1 cellular context compared by ENCODE assay signal in genomic region chr20:58892126-58892931, GRCh38.
TF ChIP-seq lines count a peak whose summit lies in the region.

No MANE protein-coding gene starts in this region.

TF ChIP-seq in GM23338, 12 proteins besides CTCF, POLR2A, EP300 and RAD21 (continued from another document):
- TF ChIP-seq ZNF462 (CRISPR knock-in tag; IDR thresholded peaks at IDR 0.05) = no peak
TF ChIP-seq in GM23338: peak in this region for 0.
